Comparison of ENCODE assay signal across 8 cellular contexts in genomic region chr9:129333613-129333960, GRCh38.
DNase-seq lines count a peak whose midpoint lies in the region; ATAC-seq and TF ChIP-seq lines count a peak whose summit lies in the region.

No MANE protein-coding gene starts in this region.

- H3K27me3 Mint-ChIP-seq in stimulated activated naive CD8-positive, alpha-beta T cell treated with anti-CD3 and anti-CD28 coated beads, Interleukin-15, amount 100 ng/mL, for 72 hours = no peaks in the 10 kb centered on the region

- H3K9me3 Mint-ChIP-seq in stimulated activated naive CD8-positive, alpha-beta T cell treated with anti-CD3 and anti-CD28 coated beads, Interleukin-15, amount 100 ng/mL, for 72 hours = peaks cover 9 to 16% of the 10 kb centered on the region in 2 donors

- DNase-seq in stimulated activated naive CD8-positive, alpha-beta T cell treated with anti-CD3 and anti-CD28 coated beads, Interleukin-15, amount 100 ng/mL, for 72 hours = no peak
- no peak for DNase-seq in stimulated activated naive CD8-positive, alpha-beta T cell treated with anti-CD3 and anti-CD28 coated beads, Interleukin-15, Interleukin-2, amounts not matched to agents 100 U/mL and 50 U/mL, for 24 hours
- DNase-seq in dorsolateral prefrontal cortex (no peak), aorta (peak in 1 of 2 donors; percentile 69), OCI-M1 (lab: John Stamatoyannopoulos, UW) (no peak), activated T-cell treated with anti-CD3 and anti-CD28 coated beads for 4 hours (no peak), C1 segment of cervical spinal cord (lab: John Stamatoyannopoulos, UW) (no peak)

- H3K36me3 ChIP-seq in mucosa of stomach (ENCODE audit: control insufficient read depth, insufficient read depth, low read length) = no peaks in the 10 kb centered on the region
- H3K36me3 ChIP-seq in aorta (ENCODE audit: control insufficient read depth in 1 of 2, insufficient read depth in 2 of 2, low read length in 1 of 2) = no peaks in the 10 kb centered on the region

- H3K27me3 ChIP-seq in dorsolateral prefrontal cortex (no peaks in the 10 kb centered on the region), mucosa of stomach (ENCODE audit: control insufficient read depth, insufficient read depth, low read length) (no peaks in the 10 kb centered on the region), aorta (ENCODE audit: control insufficient read depth in 1 of 2, insufficient read depth in 2 of 2, low read length in 1 of 2) (no peaks in the 10 kb centered on the region)

- H3K9me3 ChIP-seq in mucosa of stomach (ENCODE audit: control insufficient read depth, low read length) = no peaks in the 10 kb centered on the region
- peaks cover 2% of the 10 kb centered on the region for H3K9me3 ChIP-seq in aorta (ENCODE audit: control insufficient read depth, low read length)

- no peak for ATAC-seq in stimulated activated naive CD8-positive, alpha-beta T cell treated with anti-CD3 and anti-CD28 coated beads, Interleukin-15, amount 100 ng/mL, for 72 hours
- no peak for ATAC-seq in stimulated activated naive CD8-positive, alpha-beta T cell treated with anti-CD3 and anti-CD28 coated beads, Interleukin-15, Interleukin-2, amounts not matched to agents 100 U/mL and 50 U/mL, for 24 hours
- ATAC-seq in aorta (ENCODE audit: low FRiP score) = peak; percentile 1

- H3K4me3 ChIP-seq in dorsolateral prefrontal cortex = peak overlapping the region in 14 of 59 donors; percentile 4 to 49 (median 28)
- H3K4me3 ChIP-seq in mucosa of stomach (ENCODE audit: low read length) = peak overlapping the region; percentile 11
- H3K4me3 ChIP-seq in aorta (ENCODE audit: low read length in 2 of 2) = no peak overlapping the region

- intact Hi-C loops in dorsolateral prefrontal cortex (cut with DNase I) = no loop called here
- intact Hi-C loops in aorta (cut with DNase I) = loop anchor here (5.0 to 10.0 kb wide), 5 partner anchors 81 to 279 kb away; partner anchors contain the start of gene IER5L (in 1 of the 2)

- H3K27ac ChIP-seq in dorsolateral prefrontal cortex (peak overlapping the region in 57 of 59 donors; percentile 30 to 97 (median 88)), aorta (ENCODE audit: low read depth in 1 of 2, low read length in 2 of 2) (peak overlapping the region; percentile 19 to 99)

- H3K4me1 Mint-ChIP-seq in stimulated activated naive CD8-positive, alpha-beta T cell treated with anti-CD3 and anti-CD28 coated beads, Interleukin-15, amount 100 ng/mL, for 72 hours = peaks cover 45% of the 10 kb centered on the region

- H3K4me1 ChIP-seq in mucosa of stomach (ENCODE audit: control insufficient read depth, insufficient read depth, low read length) (peaks cover 44% of the 10 kb centered on the region), aorta (ENCODE audit: control insufficient read depth in 1 of 2, insufficient read depth in 2 of 2, low read length in 2 of 2) (no peaks in the 10 kb centered on the region)

- H3K4me3 Mint-ChIP-seq in stimulated activated naive CD8-positive, alpha-beta T cell treated with anti-CD3 and anti-CD28 coated beads, Interleukin-15, amount 100 ng/mL, for 72 hours = peak overlapping the region; percentile 60 to 69

- peak overlapping the region in 1 of 2 donors; percentile 77 for H3K27ac Mint-ChIP-seq in stimulated activated naive CD8-positive, alpha-beta T cell treated with anti-CD3 and anti-CD28 coated beads, Interleukin-15, amount 100 ng/mL, for 72 hours

- no peak for TF ChIP-seq CTCF in dorsolateral prefrontal cortex (IDR thresholded peaks at IDR 0.05 in 54 of 56, conservative IDR thresholded peaks at IDR 0.05 in 2 of 56; ENCODE audit: low read depth in 1 of 56, partially characterized antibody in 56 of 56)

- 61 to 67% methylated on average over 8 of the region's 8 CpGs for WGBS in aorta, 2 donors

- H3K9ac ChIP-seq in mucosa of stomach (ENCODE audit: low read length) = peak overlapping the region; percentile 61

Comparison
In these comparisons a context has a peak if more than half of its experiments do, and no peak if none do; other contexts are left out.
1. intact Hi-C loops: an anchor here in aorta (5.0 to 10.0 kb wide); none called in dorsolateral prefrontal cortex.